In genomic region chr1:208222376-208223110, GRCh38 we compare ENCODE assay signal across 1 cellular context.
TF ChIP-seq lines count a peak whose summit lies in the region.

No MANE protein-coding gene starts in this region.

TF ChIP-seq in K562, 482 proteins besides CTCF, POLR2A, EP300 and RAD21:
- TF ChIP-seq NFIX (CRISPR knock-in tag; IDR thresholded peaks at IDR 0.05; ENCODE audit: low read depth) = no peak
- no peak for TF ChIP-seq NCOA1 (IDR thresholded peaks at IDR 0.05; ENCODE audit: low read depth)
- TF ChIP-seq TGIF2 (CRISPR knock-in tag; IDR thresholded peaks at IDR 0.05) = no peak
- no peak for TF ChIP-seq ZNF217 (CRISPR knock-in tag; IDR thresholded peaks at IDR 0.05)
- TF ChIP-seq THAP12 (CRISPR knock-in tag; IDR thresholded peaks at IDR 0.05) = no peak
- no peak for TF ChIP-seq MXI1 (IDR thresholded peaks at IDR 0.05; ENCODE audit: low read depth, low read length)
- no peak for TF ChIP-seq MAFK (IDR thresholded peaks at IDR 0.05; ENCODE audit: low read length)
- TF ChIP-seq COPS2 (conservative IDR thresholded peaks at IDR 0.05) = no peak
- no peak for TF ChIP-seq ID3 (CRISPR knock-in tag; IDR thresholded peaks at IDR 0.05)
- TF ChIP-seq ID3 (tag; IDR thresholded peaks at IDR 0.05) = no peak
- no peak for TF ChIP-seq MTA2 (IDR thresholded peaks at IDR 0.05; ENCODE audit: low read depth)
- no peak for TF ChIP-seq SUPT5H (IDR thresholded peaks at IDR 0.05)
- no peak for TF ChIP-seq PML (IDR thresholded peaks at IDR 0.05; ENCODE audit: low read length)
- no peak for TF ChIP-seq CAMTA2 (CRISPR knock-in tag; conservative IDR thresholded peaks at IDR 0.05)
